In the genomic region with DNA sequence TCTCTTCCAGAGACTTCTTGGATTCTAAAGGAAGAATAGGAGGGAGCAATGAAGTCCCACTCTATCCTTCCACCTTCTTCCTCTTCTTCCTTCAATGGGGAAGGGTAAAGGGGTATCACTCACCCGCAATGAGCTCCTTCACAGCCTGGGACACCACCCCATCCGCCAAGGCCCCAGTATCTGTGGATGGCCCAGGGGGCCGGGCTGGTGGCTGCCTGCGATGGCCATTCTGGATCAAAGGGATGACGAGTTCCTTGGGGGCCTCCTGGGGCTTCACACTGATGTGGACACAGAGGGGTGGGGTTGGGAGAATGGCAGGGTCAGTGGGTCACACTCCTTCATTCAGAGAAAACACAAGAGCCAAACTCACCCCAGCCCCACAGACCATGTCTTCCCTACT, we compare ENCODE assay signal across 9 cellular contexts. TPM values are rescaled to one million over a fixed set of nuclear protein-coding genes. Genes with fewer than 3 reads are reported as not detected.
DNase-seq lines count a peak whose midpoint lies in the region; ATAC-seq and TF ChIP-seq lines count a peak whose summit lies in the region.
"Had no signal": no experiment of that assay in that cellular context is flagged by ENCODE, and none has a peak within 500 bp of the region (broad histone marks: within the 10 kb centered on the region; RNA-seq: fewer than 3 reads in every experiment).

No MANE protein-coding gene starts in this region.

- H3K4me1 Mint-ChIP-seq in naive thymus-derived CD4-positive, alpha-beta T cell = peaks cover 20 to 41% (median 25%) of the 10 kb centered on the region in 7 donors

- intact Hi-C loops in mammary epithelial cell (cut with micrococcal nuclease) = no loop called here
- intact Hi-C loops in naive thymus-derived CD4-positive, alpha-beta T cell (cut with micrococcal nuclease) = loop anchor here (2.0 to 10.0 kb wide), 3 partner anchors 40 to 228 kb away; a partner anchor contains a TSS

- peak overlapping the region in 8 of 9 donors; percentile 63 to 98 (median 94) for H3K27ac Mint-ChIP-seq in naive thymus-derived CD4-positive, alpha-beta T cell

- H3K36me3 Mint-ChIP-seq in naive thymus-derived CD4-positive, alpha-beta T cell = peaks cover 3 to 22% (median 5%) of the 10 kb centered on the region in 5 donors

- BruUV-seq in mammary epithelial cell (replicated peaks; lab: Mats Ljungman, UMichigan) = no TSS peak

- H3K9me3 ChIP-seq in AG04450 (ENCODE audit: control insufficient read depth, insufficient read depth, low read length) (no peaks in the 10 kb centered on the region), HUES6 (ENCODE audit: control insufficient read depth, insufficient read depth, low read depth, low read length) (peaks cover 3% of the 10 kb centered on the region; the same call in 1 of the 2 replicates), mammary epithelial cell (replicated peaks; ENCODE audit: insufficient read depth, low read length) (no peaks in the 10 kb centered on the region)
- H3K9me3 ChIP-seq in naive thymus-derived CD4-positive, alpha-beta T cell (ENCODE audit: control insufficient read depth in 2 of 3, low read length in 3 of 3) = no peaks in the 10 kb centered on the region

- H2AFZ ChIP-seq in mammary epithelial cell (ENCODE audit: low read depth, low read length) = no peak overlapping the region

- in situ Hi-C loops in mammary epithelial cell (cut with MboI; ENCODE audit: low sequenced_read_pairs in 2 of 2) = no loop called here

- H3K9me3 Mint-ChIP-seq in naive thymus-derived CD4-positive, alpha-beta T cell = no peaks in the 10 kb centered on the region

- CTCF ChIA-PET in AG04450 (lab: Charles Lee) = no interaction called here
- CTCF ChIA-PET in mammary epithelial cell (lab: Charles Lee; ENCODE audit: low non-redundant PET) = no interaction called here
- CTCF ChIA-PET in naive thymus-derived CD4-positive, alpha-beta T cell (lab: Charles Lee) = no interaction called here

- H3K27me3 ChIP-seq in AG04450 (ENCODE audit: control insufficient read depth, insufficient read depth, low read length) (no peaks in the 10 kb centered on the region), HUES6 (ENCODE audit: control insufficient read depth, insufficient read depth, low read length) (no peaks in the 10 kb centered on the region), mammary epithelial cell (ENCODE audit: insufficient read depth, low read length) (no peaks in the 10 kb centered on the region)
- no peaks in the 10 kb centered on the region for H3K27me3 ChIP-seq in naive thymus-derived CD4-positive, alpha-beta T cell (ENCODE audit: control insufficient read depth in 2 of 2, insufficient read depth in 2 of 2, low read length in 2 of 2)

- H3K36me3 ChIP-seq in HUES6 (ENCODE audit: control insufficient read depth, insufficient read depth, low read length) (peaks cover 19% of the 10 kb centered on the region), mammary epithelial cell (ENCODE audit: insufficient read depth, low read length) (no peaks in the 10 kb centered on the region)
- H3K36me3 ChIP-seq in naive thymus-derived CD4-positive, alpha-beta T cell (ENCODE audit: control insufficient read depth in 2 of 3, insufficient read depth in 3 of 3, low read length in 3 of 3) = peaks cover 0 to 22% (median 0%) of the 10 kb centered on the region in 3 experiments

- peak overlapping the region; percentile 50 for H3K4me2 ChIP-seq in mammary epithelial cell (ENCODE audit: insufficient read depth, low read depth, low read length)

- TF ChIP-seq CTCF in AG04450 (IDR thresholded peaks at IDR 0.05; ENCODE audit: low read depth, low read length) = no peak
- no peak for TF ChIP-seq CTCF in mammary epithelial cell (conservative IDR thresholded peaks at IDR 0.05 in 1 of 2, IDR thresholded peaks at IDR 0.05 in 1 of 2; ENCODE audit: extremely low read depth in 1 of 2, insufficient read depth in 1 of 2, low read depth in 1 of 2, low read length in 2 of 2)

- peak overlapping the region; percentile 76 for H3K9ac ChIP-seq in HUES6 (ENCODE audit: low read length)
- no peak overlapping the region for H3K9ac ChIP-seq in mammary epithelial cell (ENCODE audit: insufficient read depth, low read length)

- H3K27ac ChIP-seq in AG04450 (ENCODE audit: low read depth, low read length) (no peak overlapping the region), HUES6 (ENCODE audit: low read depth, low read length) (no peak overlapping the region), mammary epithelial cell (ENCODE audit: insufficient read depth, low read depth, low read length) (no peak overlapping the region)
- H3K27ac ChIP-seq in naive thymus-derived CD4-positive, alpha-beta T cell (ENCODE audit: low read depth, low read length) = peak overlapping the region; percentile 92

- peaks cover 17% of the 10 kb centered on the region for H3K79me2 ChIP-seq in mammary epithelial cell (ENCODE audit: insufficient read depth, low read length)

- H3K4me1 ChIP-seq in HUES6 (ENCODE audit: control insufficient read depth, insufficient read depth, low read length) (no peaks in the 10 kb centered on the region), mammary epithelial cell (ENCODE audit: insufficient read depth, low read length) (peaks cover 4% of the 10 kb centered on the region)
- peaks cover 6 to 7% of the 10 kb centered on the region in 2 donors for H3K4me1 ChIP-seq in naive thymus-derived CD4-positive, alpha-beta T cell (ENCODE audit: control insufficient read depth in 2 of 2, insufficient read depth in 2 of 2, low read length in 2 of 2)

- H3K4me3 ChIP-seq in AG04450 (ENCODE audit: low read depth, low read length) = peak overlapping the region; percentile 72
- H3K4me3 ChIP-seq in HUES6 (ENCODE audit: low read depth, low read length) = peak overlapping the region; percentile 89
- peak overlapping the region; percentile 37 to 76 (median 68) for H3K4me3 ChIP-seq in mammary epithelial cell (replicated peaks in 1 of 3; ENCODE audit: insufficient read depth in 1 of 3, low read depth in 2 of 3, low read length in 3 of 3)
- peak overlapping the region; percentile 72 for H3K4me3 ChIP-seq in naive thymus-derived CD4-positive, alpha-beta T cell (ENCODE audit: low read length)

- POLR2A ChIA-PET in AG04450 (lab: Yijun Ruan, JAX) = no interaction called here
- POLR2A ChIA-PET in naive thymus-derived CD4-positive, alpha-beta T cell (lab: Charles Lee) = interaction anchor here (1.0 to 1.4 kb wide), 3 partner anchors 34 to 79 kb away, joined by 3 to 4 read pairs (median 4); a partner anchor contains a TSS

- WGBS in mammary epithelial cell (ENCODE audit: low coverage, missing lambda C conversion rate) = 54% methylated on average over 5 of the region's 5 CpGs

- dilution Hi-C loops in mammary epithelial cell (cut with HindIII; ENCODE audit: low sequenced_read_pairs) = no loop called here

- H3K27me3 Mint-ChIP-seq in naive thymus-derived CD4-positive, alpha-beta T cell = no peaks in the 10 kb centered on the region

- DNase-seq in AG04450 (ENCODE audit: low read depth, low spot score) = no peak
- no peak for DNase-seq in mammary epithelial cell
- DNase-seq in naive thymus-derived CD4-positive, alpha-beta T cell = no peak
- no peak for DNase-seq in Ammon's horn (ENCODE audit: low spot score)
- no peak for DNase-seq in SK-N-DZ (ENCODE audit: low spot score)
- DNase-seq: SHP77 treated with DMSO at 0.1 percent for 48 hours had no signal

- no peak for ATAC-seq in naive thymus-derived CD4-positive, alpha-beta T cell
- ATAC-seq in HG03025 (IDR thresholded peaks at IDR 0.05; ENCODE audit: low FRiP score, unreplicated experiment) (no peak), HG03097 (IDR thresholded peaks at IDR 0.05; ENCODE audit: low FRiP score, unreplicated experiment) (no peak)

- H3K4me3 Mint-ChIP-seq in naive thymus-derived CD4-positive, alpha-beta T cell = peak overlapping the region; percentile 87 to 99 (median 96)

- no peaks in the 10 kb centered on the region for H4K20me1 ChIP-seq in mammary epithelial cell (ENCODE audit: insufficient read depth, low read length)

RNA-seq across cellular contexts. Expression of a gene that starts 1.0 kb away (rescaled TPM):
- polyA plus RNA-seq in AG04450 (2011; rRNA removed) (20.3 and 21.9 TPM in 2 replicates), mammary epithelial cell (18.8 TPM)
- polyA minus RNA-seq in AG04450 (2011; rRNA and poly(A)+ RNA removed) = 10.6 and 15.0 TPM in 2 replicates
- total RNA-seq in mammary epithelial cell = 10 to 100 TPM; 12.8 to 18.7 TPM
- polyA minus RNA-seq in mammary epithelial cell = 10.1 TPM
- 10 to 100 TPM; 11.3 to 30.9 (median 18.9) TPM for total RNA-seq in naive thymus-derived CD4-positive, alpha-beta T cell
- 10 to 100 TPM; 30.7 to 42.4 TPM for polyA plus RNA-seq in naive thymus-derived CD4-positive, alpha-beta T cell
- 31.4 and 36.0 TPM in 2 replicates for polyA plus RNA-seq in SK-N-DZ (2014; cell fraction: cytosol; rRNA removed)
- polyA plus RNA-seq in SK-N-DZ (2014; cell fraction: nucleus; rRNA removed) = 14.1 and 14.9 TPM in 2 replicates

RNA-seq across cellular contexts. Expression of a gene that starts 40.1 kb away (rescaled TPM):
- polyA plus RNA-seq in AG04450 (2011; rRNA removed) (0.40 and 0.82 TPM in 2 replicates), mammary epithelial cell (1.3 TPM)
- 0.05 and 0.52 TPM in 2 replicates for polyA minus RNA-seq in AG04450 (2011; rRNA and poly(A)+ RNA removed)
- 1 to 10 TPM; 1.4 to 2.8 TPM for total RNA-seq in mammary epithelial cell
- not detected for polyA minus RNA-seq in mammary epithelial cell
- 1 to 10 TPM; 1.5 to 2.6 (median 2.1) TPM for total RNA-seq in naive thymus-derived CD4-positive, alpha-beta T cell
- 1 to 10 TPM in 1 of 2 donors, under 1 TPM in 1; 0.38 to 1.0 TPM for polyA plus RNA-seq in naive thymus-derived CD4-positive, alpha-beta T cell
- 1.3 and 4.1 TPM in 2 replicates for polyA plus RNA-seq in SK-N-DZ (2014; cell fraction: cytosol; rRNA removed)
- 1.5 and 8.2 TPM in 2 replicates for polyA plus RNA-seq in SK-N-DZ (2014; cell fraction: nucleus; rRNA removed)

RNA-seq across cellular contexts. Expression of a gene that starts 42.8 kb away (rescaled TPM):
- polyA plus RNA-seq in AG04450 (2011; rRNA removed) (78.4 and 96.1 TPM in 2 replicates), mammary epithelial cell (61.4 TPM)
- polyA minus RNA-seq in AG04450 (2011; rRNA and poly(A)+ RNA removed) = 59.5 and 106 TPM in 2 replicates
- total RNA-seq in mammary epithelial cell = 10 to 100 TPM; 53.3 to 55.0 TPM
- polyA minus RNA-seq in mammary epithelial cell = 41.2 TPM
- total RNA-seq in naive thymus-derived CD4-positive, alpha-beta T cell = 100 to 1,000 TPM in 2 of 5 experiments, 10 to 100 TPM in 3; 51.4 to 115 (median 80.0) TPM
- 10 to 100 TPM; 38.3 to 54.2 TPM for polyA plus RNA-seq in naive thymus-derived CD4-positive, alpha-beta T cell
- polyA plus RNA-seq in SK-N-DZ (2014; cell fraction: cytosol; rRNA removed) = 59.7 and 61.3 TPM in 2 replicates
- 164 and 166 TPM in 2 replicates for polyA plus RNA-seq in SK-N-DZ (2014; cell fraction: nucleus; rRNA removed)

RNA-seq across cellular contexts. Expression of a gene that starts 48.7 kb away (rescaled TPM):
- 27.6 and 41.2 TPM in 2 replicates for polyA plus RNA-seq in AG04450 (2011; rRNA removed)
- polyA minus RNA-seq in AG04450 (2011; rRNA and poly(A)+ RNA removed) = 25.3 and 29.3 TPM in 2 replicates
- 10 to 100 TPM in 1 of 2 donors, 1 to 10 TPM in 1; 8.2 to 27.7 TPM for total RNA-seq in mammary epithelial cell
- 17.5 TPM for polyA plus RNA-seq in mammary epithelial cell
- 30.2 TPM for polyA minus RNA-seq in mammary epithelial cell
- 10 to 100 TPM; 15.9 to 28.3 (median 20.4) TPM for total RNA-seq in naive thymus-derived CD4-positive, alpha-beta T cell
- polyA plus RNA-seq in naive thymus-derived CD4-positive, alpha-beta T cell = 10 to 100 TPM; 46.1 to 56.4 TPM
- polyA plus RNA-seq in SK-N-DZ (2014; cell fraction: cytosol; rRNA removed) = 13.0 and 16.2 TPM in 2 replicates
- 7.0 and 20.0 TPM in 2 replicates for polyA plus RNA-seq in SK-N-DZ (2014; cell fraction: nucleus; rRNA removed)

RNA-seq across cellular contexts. Expression of a gene that starts 49.2 kb away (rescaled TPM):
- 66.7 and 79.6 TPM in 2 replicates for polyA plus RNA-seq in AG04450 (2011; rRNA removed)
- polyA minus RNA-seq in AG04450 (2011; rRNA and poly(A)+ RNA removed) = 96.7 and 105 TPM in 2 replicates
- 100 to 1,000 TPM in 1 of 2 donors, 10 to 100 TPM in 1; 68.5 to 377 TPM for total RNA-seq in mammary epithelial cell
- polyA plus RNA-seq in mammary epithelial cell = 629 TPM
- 468 TPM for polyA minus RNA-seq in mammary epithelial cell
- 100 to 1,000 TPM in 1 of 5 experiments, 10 to 100 TPM in 4; 64.2 to 132 (median 90.5) TPM for total RNA-seq in naive thymus-derived CD4-positive, alpha-beta T cell
- polyA plus RNA-seq in naive thymus-derived CD4-positive, alpha-beta T cell = 100 to 1,000 TPM; 100 to 129 TPM
- 3.0 and 4.3 TPM in 2 replicates for polyA plus RNA-seq in SK-N-DZ (2014; cell fraction: cytosol; rRNA removed)
- 0.61 and 4.2 TPM in 2 replicates for polyA plus RNA-seq in SK-N-DZ (2014; cell fraction: nucleus; rRNA removed)
